ENCODE assay signal across 8 cellular contexts in genomic region chr14:49861581-49861922, GRCh38. TPM values are rescaled to one million over a fixed set of nuclear protein-coding genes. Genes with fewer than 3 reads are reported as not detected.
DNase-seq lines count a peak whose midpoint lies in the region; ATAC-seq, FAIRE-seq and TF ChIP-seq lines count a peak whose summit lies in the region.

No MANE protein-coding gene starts in this region.

- FAIRE-seq in D721Med (lab: Jason Lieb, UNC) = no peak

- ATAC-seq in HG03045 (IDR thresholded peaks at IDR 0.05; ENCODE audit: unreplicated experiment) (peak; percentile 11), PC-3 (peak; percentile 21)

- TF ChIP-seq CTCF in PC-3 (conservative IDR thresholded peaks at IDR 0.05; ENCODE audit: low read depth, low read length) = no peak
- TF ChIP-seq CTCF in neural cell (IDR thresholded peaks at IDR 0.05; ENCODE audit: poor library complexity, severe bottlenecking) = no peak
- TF ChIP-seq CTCF in suprapubic skin (IDR thresholded peaks at IDR 0.05) = no peak
- no peak for TF ChIP-seq CTCF in D721Med (IDR thresholded peaks at IDR 0.05; ENCODE audit: insufficient read depth, missing control alignments)

- H3F3A ChIP-seq in PC-3 (ENCODE audit: low read length, unreplicated experiment) (peaks cover 3% of the 10 kb centered on the region), neural cell (ENCODE audit: insufficient read depth, low read length, poor library complexity, severe bottlenecking) (peaks cover 10% of the 10 kb centered on the region)

- H3K4me2 ChIP-seq in PC-3 (ENCODE audit: low read length) (peak overlapping the region; percentile 80), neural cell (ENCODE audit: low read length) (peak overlapping the region; percentile 53)

- POLR2A ChIA-PET in PC-3 (lab: Charles Lee; ENCODE audit: unreplicated experiment) = interaction anchor here (0.5 to 1.7 kb wide), 5 partner anchors 9 to 248 kb away, joined by 3 to 6 read pairs (median 5); partner anchors contain the start of gene NEMF

- peak; percentile 80 for DNase-seq in G401 (ENCODE audit: low spot score)
- peak; percentile 68 for DNase-seq in PC-3
- peak; percentile 41 for DNase-seq in activated T-helper 1 cell treated with Interleukin-2 at 50 U/mL for 16 hours (ENCODE audit: low read depth)
- peak; percentile 86 for DNase-seq in fibroblast of the conjunctiva (ENCODE audit: low read depth)
- DNase-seq in suprapubic skin (ENCODE audit: low spot score in 2 of 2) = peak; percentile 81 to 85
- DNase-seq in D721Med (ENCODE audit: insufficient read length, low spot score) = no peak

- H3K4me3 ChIP-seq in PC-3 (ENCODE audit: low read length) = peak overlapping the region; percentile 73
- peak overlapping the region; percentile 88 for H3K4me3 ChIP-seq in neural cell (ENCODE audit: low read length)
- H3K4me3 ChIP-seq in suprapubic skin = peak overlapping the region; percentile 71

- H2AFZ ChIP-seq in PC-3 (ENCODE audit: low read length) (peak overlapping the region; percentile 91), neural cell (ENCODE audit: low read depth, low read length) (peak overlapping the region; percentile 46)

- H4K20me1 ChIP-seq in PC-3 (ENCODE audit: low read length) = no peaks in the 10 kb centered on the region
- H4K20me1 ChIP-seq in neural cell (ENCODE audit: insufficient read depth) = no peaks in the 10 kb centered on the region

- H3K27ac ChIP-seq in PC-3 (ENCODE audit: low read length) = peak overlapping the region; percentile 66
- peak overlapping the region; percentile 98 for H3K27ac ChIP-seq in neural cell (ENCODE audit: low read length)
- peak overlapping the region; percentile 99 for H3K27ac ChIP-seq in suprapubic skin

- no peak for TF ChIP-seq POLR2A in suprapubic skin (IDR thresholded peaks at IDR 0.05)

- H3K4me1 ChIP-seq in PC-3 (ENCODE audit: insufficient read depth, low read length) (peaks cover 20% of the 10 kb centered on the region), suprapubic skin (peaks cover 30% of the 10 kb centered on the region)

- H3K9ac ChIP-seq in PC-3 (ENCODE audit: low read length) (peak overlapping the region; percentile 76), neural cell (ENCODE audit: low read length) (peak overlapping the region; percentile 76)

- no peaks in the 10 kb centered on the region for H3K27me3 ChIP-seq in PC-3 (ENCODE audit: low read length)
- no peaks in the 10 kb centered on the region for H3K27me3 ChIP-seq in neural cell (ENCODE audit: insufficient read depth, low read depth, low read length)
- no peaks in the 10 kb centered on the region for H3K27me3 ChIP-seq in suprapubic skin

- no peaks in the 10 kb centered on the region for H3K9me3 ChIP-seq in PC-3 (ENCODE audit: low read length)
- no peaks in the 10 kb centered on the region for H3K9me3 ChIP-seq in neural cell (ENCODE audit: low read length)
- no peaks in the 10 kb centered on the region for H3K9me3 ChIP-seq in suprapubic skin

- WGBS in suprapubic skin = under 1% methylated on average over 13 of the region's 13 CpGs

- no peak for TF ChIP-seq RAD21 in neural cell (conservative IDR thresholded peaks at IDR 0.05)

- intact Hi-C loops in PC-3 (cut with micrococcal nuclease) = loop anchor here (1.0 to 5.0 kb wide), 2 partner anchors 8 to 451 kb away; partner anchors contain the start of genes DMAC2L and L2HGDH

- peaks cover 4% of the 10 kb centered on the region; the same call in 1 of the 2 replicates for H3K79me2 ChIP-seq in PC-3 (ENCODE audit: low read length)
- no peaks in the 10 kb centered on the region for H3K79me2 ChIP-seq in neural cell (replicated peaks; ENCODE audit: insufficient read depth, low read length)

- BruUV-seq in PC-3 (replicated peaks; lab: Mats Ljungman, UMichigan) = no TSS peak

- H3K9me2 ChIP-seq in PC-3 (replicated peaks; ENCODE audit: low read length) = no peaks in the 10 kb centered on the region
- H3K9me2 ChIP-seq in neural cell (ENCODE audit: insufficient read depth, low read length) = no peaks in the 10 kb centered on the region

- CTCF ChIA-PET in PC-3 (lab: Charles Lee) = interaction anchor here (0.5 to 3.1 kb wide), 20 partner anchors 8 to 1060 kb away, joined by 3 to 45 read pairs (median 5); partner anchors contain the start of genes DNAAF2 and NEMF

- H3K36me3 ChIP-seq in PC-3 (ENCODE audit: low read depth, low read length) (no peaks in the 10 kb centered on the region; the same call in 1 of the 2 replicates), neural cell (ENCODE audit: insufficient read depth, low read length) (no peaks in the 10 kb centered on the region), suprapubic skin (no peaks in the 10 kb centered on the region)

- in situ Hi-C loops in G401 (cut with HindIII; ENCODE audit: low sequenced_read_pairs) = loop anchor here (25.0 kb wide), 1 partner anchor 276 kb away; no protein-coding TSS in a partner anchor

- no peak for TF ChIP-seq EP300 in neural cell (conservative IDR thresholded peaks at IDR 0.05; ENCODE audit: poor library complexity, severe bottlenecking)
- TF ChIP-seq EP300 in suprapubic skin (IDR thresholded peaks at IDR 0.05) = no peak

TF ChIP-seq in neural cell, 6 proteins besides CTCF, POLR2A, EP300 and RAD21:
- no peak for TF ChIP-seq EZH2 (IDR thresholded peaks at IDR 0.05; ENCODE audit: borderline replicate concordance, insufficient read depth, low read length, poor library complexity, severe bottlenecking)
- TF ChIP-seq REST (IDR thresholded peaks at IDR 0.05; ENCODE audit: borderline replicate concordance) = no peak
- no peak for TF ChIP-seq SMC3 (conservative IDR thresholded peaks at IDR 0.05; ENCODE audit: poor library complexity)
- peak; percentile 59 for TF ChIP-seq POLR2AphosphoS5 (IDR thresholded peaks at IDR 0.05)
- no peak for TF ChIP-seq MXI1 (conservative IDR thresholded peaks at IDR 0.05; ENCODE audit: poor library complexity, severe bottlenecking)

RNA-seq across cellular contexts. Expression of gene NEMF, which starts 9.0 kb away (rescaled TPM):
- total RNA-seq in G401 (2014; rRNA removed; shearing (Covaris generic)) = 31.1 and 61.2 TPM in 2 replicates
- total RNA-seq in PC-3 (2014; rRNA removed) (52.9 and 54.0 TPM in 2 replicates), suprapubic skin (100 to 1,000 TPM in 1 of 4 donors, 10 to 100 TPM in 3; 70.6 to 181 (median 81.5) TPM)
- polyA plus RNA-seq in neural cell = 91.0 and 113 TPM in 2 replicates
- 154 and 193 TPM in 2 replicates for polyA minus RNA-seq in neural cell

RNA-seq across cellular contexts. Expression of gene ARF6, which starts 31.3 kb away (rescaled TPM):
- 40.2 and 48.0 TPM in 2 replicates for total RNA-seq in G401 (2014; rRNA removed; shearing (Covaris generic))
- total RNA-seq in PC-3 (2014; rRNA removed) = 86.4 and 107 TPM in 2 replicates
- polyA plus RNA-seq in neural cell = 23.0 and 24.1 TPM in 2 replicates
- polyA minus RNA-seq in neural cell = 48.7 and 49.7 TPM in 2 replicates
- total RNA-seq in suprapubic skin = 100 to 1,000 TPM in 1 of 4 donors, 10 to 100 TPM in 3; 48.0 to 125 (median 85.3) TPM
